ENCODE assay signal across 10 cellular contexts in genomic region chr6:30881392-30881986, GRCh38. TPM values are rescaled to one million over a fixed set of nuclear protein-coding genes. Genes with fewer than 3 reads are reported as not detected.
A peak's percentile ranks its signal among the peaks of the same experiment; 100 is the strongest.
DNase-seq lines count a peak whose midpoint lies in the region; ATAC-seq and TF ChIP-seq lines count a peak whose summit lies in the region.
"Had no signal": no experiment of that assay in that cellular context is flagged by ENCODE, and none has a peak within 500 bp of the region (broad histone marks: within the 10 kb centered on the region; RNA-seq: fewer than 3 reads in every experiment).

No MANE protein-coding gene starts in this region.

- H3K27me3 Mint-ChIP-seq in MCF 10A (ENCODE audit: insufficient read depth, unreplicated experiment) (no peaks in the 10 kb centered on the region), type B pancreatic cell (no peaks in the 10 kb centered on the region)
- H3K27me3 Mint-ChIP-seq in naive thymus-derived CD8-positive, alpha-beta T cell: no peaks in the 10 kb centered on the region

- no peak for TF ChIP-seq POLR2A in breast epithelium (IDR thresholded peaks at IDR 0.05)

- ATAC-seq in naive thymus-derived CD8-positive, alpha-beta T cell: no peak
- no peak for ATAC-seq in HG03139 (IDR thresholded peaks at IDR 0.05; ENCODE audit: unreplicated experiment)

- H3K27ac ChIP-seq in breast epithelium: peak overlapping the region; percentile 98
- H3K27ac ChIP-seq in caudate nucleus (ENCODE audit: low read depth, low read length): peak overlapping the region; percentile 85

- peaks cover 4% of the 10 kb centered on the region for H3K36me3 Mint-ChIP-seq in MCF 10A (ENCODE audit: insufficient read depth, unreplicated experiment)
- H3K36me3 Mint-ChIP-seq in naive thymus-derived CD8-positive, alpha-beta T cell: no peaks in the 10 kb centered on the region
- peaks cover 5% of the 10 kb centered on the region for H3K36me3 Mint-ChIP-seq in type B pancreatic cell

- no TSS peak for BruUV-seq in MCF 10A (replicated peaks; lab: Mats Ljungman, UMichigan)

- no peaks in the 10 kb centered on the region for H3K27me3 ChIP-seq in breast epithelium

- peaks cover 47% of the 10 kb centered on the region for H3K4me1 Mint-ChIP-seq in MCF 10A (ENCODE audit: insufficient read depth, unreplicated experiment)
- H3K4me1 Mint-ChIP-seq in naive thymus-derived CD8-positive, alpha-beta T cell: peaks cover 31 to 54% (median 43%) of the 10 kb centered on the region in 4 donors
- peaks cover 66% of the 10 kb centered on the region for H3K4me1 Mint-ChIP-seq in type B pancreatic cell (ENCODE audit: unreplicated experiment)

- H3K27ac Mint-ChIP-seq in MCF 10A (ENCODE audit: low read depth, unreplicated experiment): no peak overlapping the region
- peak overlapping the region; percentile 32 to 89 (median 66) for H3K27ac Mint-ChIP-seq in naive thymus-derived CD8-positive, alpha-beta T cell
- peak overlapping the region; percentile 97 for H3K27ac Mint-ChIP-seq in type B pancreatic cell

- H3K4me3 Mint-ChIP-seq in MCF 10A (ENCODE audit: unreplicated experiment) (no peak overlapping the region), type B pancreatic cell (peak overlapping the region; percentile 92)
- peak overlapping the region in 7 of 10 donors; percentile 1 to 60 (median 13) for H3K4me3 Mint-ChIP-seq in naive thymus-derived CD8-positive, alpha-beta T cell

- H3K36me3 ChIP-seq in breast epithelium: no peaks in the 10 kb centered on the region

- DNase-seq in breast epithelium (ENCODE audit: low spot score in 2 of 2) (no peak), MCF 10A (ENCODE audit: unreplicated experiment) (no peak), caudate nucleus (lab: John Stamatoyannopoulos, UW) (peak in 3 of 61 donors; percentile 30 to 51 (median 40)), type B pancreatic cell (ENCODE audit: extremely low spot score, unreplicated experiment) (no peak), NCI-H2171 treated with DMSO at 0.1 percent for 48 hours (lab: John Stamatoyannopoulos, UW) (no peak)
- DNase-seq in naive thymus-derived CD8-positive, alpha-beta T cell: no peak
- DNase-seq in stimulated activated CD4-positive, alpha-beta T cell treated with anti-CD3 and anti-CD28 coated beads, Interleukin-2, amount 100 ng/mL, for 48 hours: no peak
- DNase-seq: activated CD4-positive, CD25-positive, alpha-beta regulatory T cell; NCI-H510A had no signal

- TF ChIP-seq CTCF in breast epithelium (IDR thresholded peaks at IDR 0.05) (no peak), MCF 10A (IDR thresholded peaks at IDR 0.05; ENCODE audit: unreplicated experiment) (no peak), type B pancreatic cell (conservative IDR thresholded peaks at IDR 0.05) (no peak)

- intact Hi-C loops in breast epithelium (cut with DNase I; ENCODE audit: low total_unique reads) (no loop called here), MCF 10A (cut with micrococcal nuclease) (no loop called here)

- peaks cover 7 to 14% of the 10 kb centered on the region in 2 donors for H3K4me1 ChIP-seq in breast epithelium

- CTCF ChIA-PET in MCF 10A (lab: Yijun Ruan, JAX): interaction anchor here (0.6 to 6.3 kb wide), 10 partner anchors 32 to 202 kb away, joined by 3 to 54 read pairs (median 8); partner anchors contain the start of gene VARS2

- H3K9me3 ChIP-seq in breast epithelium: no peaks in the 10 kb centered on the region

- no peaks in the 10 kb centered on the region for H3K9me3 Mint-ChIP-seq in MCF 10A (ENCODE audit: unreplicated experiment)
- H3K9me3 Mint-ChIP-seq in naive thymus-derived CD8-positive, alpha-beta T cell: no peaks in the 10 kb centered on the region
- H3K9me3 Mint-ChIP-seq in type B pancreatic cell: no peaks in the 10 kb centered on the region

- H3K4me3 ChIP-seq in breast epithelium: no peak overlapping the region

- POLR2A ChIA-PET in MCF 10A (lab: Yijun Ruan, JAX): interaction anchor here (0.7 to 7.2 kb wide), 8 partner anchors 21 to 264 kb away, joined by 3 to 100 read pairs (median 6); partner anchors contain the start of genes IER3, MRPS18B, PPP1R10 and VARS2
- POLR2A ChIA-PET in naive thymus-derived CD8-positive, alpha-beta T cell (lab: Charles Lee): interaction anchor here (0.5 to 1.6 kb wide), 5 partner anchors 36 to 206 kb away, joined by 3 to 4 read pairs (median 3); no protein-coding TSS in a partner anchor

RNA-seq across cellular contexts. Expression of gene DDR1, which starts 2.8 kb away (rescaled TPM):
- total RNA-seq in breast epithelium: 100 to 1,000 TPM in 1 of 3 donors, 10 to 100 TPM in 2; 18.1 to 149 (median 72.1) TPM
- total RNA-seq in MCF 10A (2022): 59.7 and 66.0 TPM in 2 replicates
- 10 to 100 TPM; 19.8 to 22.8 TPM for total RNA-seq in naive thymus-derived CD8-positive, alpha-beta T cell
- polyA plus RNA-seq in naive thymus-derived CD8-positive, alpha-beta T cell: 1 to 10 TPM in 2 of 3 donors, under 1 TPM in 1; 0.57 to 5.4 (median 1.5) TPM
- 197 and 315 TPM in 2 replicates for total RNA-seq in type B pancreatic cell (ENCODE audit: low replicate concordance)

RNA-seq across cellular contexts. Expression of gene GTF2H4, which starts 26.5 kb away (rescaled TPM):
- total RNA-seq in breast epithelium: 10 to 100 TPM; 10.4 to 13.4 (median 11.1) TPM
- total RNA-seq in MCF 10A (2022): 30.6 and 33.9 TPM in 2 replicates
- total RNA-seq in naive thymus-derived CD8-positive, alpha-beta T cell: 10 to 100 TPM; 30.0 to 33.9 TPM
- polyA plus RNA-seq in naive thymus-derived CD8-positive, alpha-beta T cell: 1 to 10 TPM; 5.1 to 8.3 (median 6.3) TPM
- total RNA-seq in type B pancreatic cell (ENCODE audit: low replicate concordance): 40.8 and 78.7 TPM in 2 replicates

RNA-seq across cellular contexts. Expression of gene VARS2, which starts 32.5 kb away (rescaled TPM):
- total RNA-seq in breast epithelium: 10 to 100 TPM; 15.7 to 19.2 (median 16.8) TPM
- 38.8 and 52.7 TPM in 2 replicates for total RNA-seq in MCF 10A (2022)
- total RNA-seq in naive thymus-derived CD8-positive, alpha-beta T cell: 10 to 100 TPM; 41.4 to 53.7 TPM
- 10 to 100 TPM; 14.1 to 16.3 (median 14.5) TPM for polyA plus RNA-seq in naive thymus-derived CD8-positive, alpha-beta T cell
- 43.8 and 79.4 TPM in 2 replicates for total RNA-seq in type B pancreatic cell (ENCODE audit: low replicate concordance)

RNA-seq across cellular contexts. Expression of gene SFTA2, which starts 50.5 kb away (rescaled TPM):
- total RNA-seq in breast epithelium (not detected), MCF 10A (2022) (not detected in 2 replicates), type B pancreatic cell (ENCODE audit: low replicate concordance) (2.7 and 3.6 TPM in 2 replicates)
- not detected for total RNA-seq in naive thymus-derived CD8-positive, alpha-beta T cell
- polyA plus RNA-seq in naive thymus-derived CD8-positive, alpha-beta T cell: under 1 TPM in 1 of 3 donors, not detected in 2; 0.30 TPM

RNA-seq across cellular contexts. Expression of gene MUCL3, which starts 59.3 kb away (rescaled TPM):
- total RNA-seq in breast epithelium: not detected
- not detected in 2 replicates for total RNA-seq in MCF 10A (2022)
- not detected for total RNA-seq in naive thymus-derived CD8-positive, alpha-beta T cell
- not detected for polyA plus RNA-seq in naive thymus-derived CD8-positive, alpha-beta T cell
- 0.31 and 3.5 TPM in 2 replicates for total RNA-seq in type B pancreatic cell (ENCODE audit: low replicate concordance)
